ENCODE assay signal across 10 cellular contexts in genomic region chr5:10364186-10364689, GRCh38. TPM values are rescaled to one million over a fixed set of nuclear protein-coding genes. Genes with fewer than 3 reads are reported as not detected.
DNase-seq lines count a peak whose midpoint lies in the region; ATAC-seq and TF ChIP-seq lines count a peak whose summit lies in the region.
"Had no signal": no experiment of that assay in that cellular context is flagged by ENCODE, and none has a peak within 500 bp of the region (broad histone marks: within the 10 kb centered on the region; RNA-seq: fewer than 3 reads in every experiment).

No MANE protein-coding gene starts in this region.

- no peaks in the 10 kb centered on the region for H3K9me3 Mint-ChIP-seq in naive B cell

- H3K36me3 Mint-ChIP-seq in naive B cell = peaks cover 0 to 6% of the 10 kb centered on the region in 2 donors

- peak; percentile 48 for TF ChIP-seq CTCF in HL-60 (IDR thresholded peaks at IDR 0.05; ENCODE audit: insufficient read depth, low read length)
- TF ChIP-seq CTCF in ascending aorta (IDR thresholded peaks at IDR 0.05) = no peak

- H3K27me3 Mint-ChIP-seq in naive B cell = no peaks in the 10 kb centered on the region

- H3K4me1 ChIP-seq in ascending aorta = peaks cover 0 to 12% of the 10 kb centered on the region in 2 donors

- H3K27me3 ChIP-seq in HL-60 (ENCODE audit: insufficient read depth, poor library complexity, severe bottlenecking) (no peaks in the 10 kb centered on the region), ascending aorta (no peaks in the 10 kb centered on the region)

- peak; percentile 26 for DNase-seq in DMS 273 (lab: John Stamatoyannopoulos, UW; ENCODE audit: unreplicated experiment)
- no peak for DNase-seq in DMS 273 treated with DMSO at 0.1 percent for 48 hours (lab: John Stamatoyannopoulos, UW)
- DNase-seq in HL-60 (ENCODE audit: low read depth in 1 of 2, low spot score in 1 of 2) = peak in 1 of 2 experiments; percentile 51
- DNase-seq in SK-MEL-5 (ENCODE audit: low read depth, low spot score) = peak; percentile 68
- no peak for DNase-seq in naive B cell
- no peak for DNase-seq in ascending aorta (ENCODE audit: low spot score in 2 of 2)
- DNase-seq in cortex of kidney (lab: John Stamatoyannopoulos, UW) = no peak
- DNase-seq: 8988T, head of caudate nucleus had no signal

- H3K27ac ChIP-seq in HL-60 (replicated peaks) = no peak overlapping the region
- H3K27ac ChIP-seq in ascending aorta = no peak overlapping the region

- intact Hi-C loops in ascending aorta (cut with DNase I) = no loop called here

- no peaks in the 10 kb centered on the region for H3K9me3 ChIP-seq in ascending aorta

- H3K4me3 ChIP-seq in HL-60 (replicated peaks; ENCODE audit: insufficient read depth, low read length) = no peak overlapping the region
- H3K4me3 ChIP-seq in ascending aorta = no peak overlapping the region

- in situ Hi-C loops in SK-MEL-5 (cut with HindIII; ENCODE audit: low pct_unique_long_range_greater_than_20kb, low sequenced_read_pairs) = no loop called here

- H3K36me3 ChIP-seq in ascending aorta = no peaks in the 10 kb centered on the region

- ATAC-seq in naive B cell (ENCODE audit: low read depth in 2 of 2) = peak; percentile 60 to 68
- no peak for ATAC-seq in HG03159 (IDR thresholded peaks at IDR 0.05; ENCODE audit: unreplicated experiment)

- peaks cover 57 to 91% (median 85%) of the 10 kb centered on the region in 3 donors for H3K4me1 Mint-ChIP-seq in naive B cell

- H3K27ac Mint-ChIP-seq in naive B cell = peak overlapping the region in 4 of 6 donors; percentile 10 to 81 (median 26)

- peak overlapping the region in 2 of 8 donors; percentile 45 to 66 for H3K4me3 Mint-ChIP-seq in naive B cell

RNA-seq across cellular contexts. Expression of gene MARCHF6, which starts 10.7 kb away (rescaled TPM):
- total RNA-seq in SK-MEL-5 (2014; rRNA removed; shearing (Covaris generic)) = 73.0 and 75.8 TPM in 2 replicates
- polyA plus RNA-seq in SK-MEL-5 (2015; cell fraction: cytosol; rRNA removed) = 76.9 and 109 TPM in 2 replicates
- polyA plus RNA-seq in SK-MEL-5 (2015; cell fraction: nucleus; rRNA removed) = 311 and 332 TPM in 2 replicates
- polyA plus RNA-seq in naive B cell (ENCODE audit: low read depth in 6 of 6) = 10 to 100 TPM; 22.8 to 72.8 (median 48.4) TPM
- total RNA-seq in ascending aorta = 47.0 TPM

RNA-seq across cellular contexts. Expression of gene CMBL, which starts 56.5 kb away (rescaled TPM):
- not detected in 2 replicates for total RNA-seq in SK-MEL-5 (2014; rRNA removed; shearing (Covaris generic))
- not detected in 2 replicates for polyA plus RNA-seq in SK-MEL-5 (2015; cell fraction: cytosol; rRNA removed)
- not detected in 2 replicates for polyA plus RNA-seq in SK-MEL-5 (2015; cell fraction: nucleus; rRNA removed)
- polyA plus RNA-seq in naive B cell (ENCODE audit: low read depth in 6 of 6) = not detected
- total RNA-seq in ascending aorta = 0.75 TPM

Comparison
In these comparisons a context has a peak if more than half of its experiments do, and no peak if none do; other contexts are left out.
1. DNase-seq: peak in DMS 273 (single experiment) and SK-MEL-5 (single experiment); none in DMS 273 treated with DMSO at 0.1 percent for 48 hours (single experiment), naive B cell (single experiment), ascending aorta (0 of 2) and cortex of kidney (single experiment).